Comparison of ENCODE assay signal across 1 cellular context in genomic region chrX:119417842-119418241, GRCh38.
TF ChIP-seq lines count a peak whose summit lies in the region.

No MANE protein-coding gene starts in this region.

TF ChIP-seq in WTC11, 78 proteins besides CTCF, POLR2A, EP300 and RAD21 (continued from another document):
- TF ChIP-seq ZNF425 (CRISPR knock-in tag; conservative IDR thresholded peaks at IDR 0.05) (no peak), MXD4 (CRISPR knock-in tag; IDR thresholded peaks at IDR 0.05; ENCODE audit: borderline replicate concordance) (no peak), MYBL2 (CRISPR knock-in tag; IDR thresholded peaks at IDR 0.05) (no peak), PREB (CRISPR knock-in tag; IDR thresholded peaks at IDR 0.05; ENCODE audit: borderline replicate concordance) (no peak), SOX15 (CRISPR knock-in tag; IDR thresholded peaks at IDR 0.05) (no peak), ZNF138 (CRISPR knock-in tag; conservative IDR thresholded peaks at IDR 0.05) (no peak), ATF2 (CRISPR knock-in tag; IDR thresholded peaks at IDR 0.05; ENCODE audit: borderline replicate concordance, low read depth) (no peak), NFYB (CRISPR knock-in tag; conservative IDR thresholded peaks at IDR 0.05; ENCODE audit: low read depth) (no peak), IRF1 (CRISPR knock-in tag; IDR thresholded peaks at IDR 0.05) (no peak), TEAD4 (CRISPR knock-in tag; IDR thresholded peaks at IDR 0.05) (no peak), JUN (CRISPR knock-in tag; IDR thresholded peaks at IDR 0.05) (no peak), HMGXB4 (CRISPR knock-in tag; IDR thresholded peaks at IDR 0.05) (no peak), AR (CRISPR knock-in tag; IDR thresholded peaks at IDR 0.05) (no peak)
TF ChIP-seq in WTC11: peak in this region for 0.
